In genomic region chr9:38066907-38067610, GRCh38 we compare ENCODE assay signal across 8 cellular contexts. TPM values are rescaled to one million over a fixed set of nuclear protein-coding genes. Genes with fewer than 3 reads are reported as not detected.
DNase-seq lines count a peak whose midpoint lies in the region; ATAC-seq and TF ChIP-seq lines count a peak whose summit lies in the region.

No MANE protein-coding gene starts in this region.

- H3K27me3 ChIP-seq in fibroblast of lung (ENCODE audit: control insufficient read depth, insufficient read depth, low read length), result no peaks in the 10 kb centered on the region
- no peaks in the 10 kb centered on the region for H3K27me3 ChIP-seq in neural cell (ENCODE audit: insufficient read depth, low read depth, low read length)

- no peaks in the 10 kb centered on the region for H3K9me3 ChIP-seq in fibroblast of lung (ENCODE audit: control insufficient read depth, insufficient read depth, low read depth, low read length)
- no peaks in the 10 kb centered on the region for H3K9me3 ChIP-seq in neural cell (ENCODE audit: low read length)

- H3K36me3 ChIP-seq in fibroblast of lung (ENCODE audit: control insufficient read depth, insufficient read depth, low read length), result no peaks in the 10 kb centered on the region
- H3K36me3 ChIP-seq in neural cell (ENCODE audit: insufficient read depth, low read length), result no peaks in the 10 kb centered on the region

- peaks cover 2% of the 10 kb centered on the region for H3F3A ChIP-seq in neural cell (ENCODE audit: insufficient read depth, low read length, poor library complexity, severe bottlenecking)

- peaks cover 2% of the 10 kb centered on the region for H4K20me1 ChIP-seq in fibroblast of lung (ENCODE audit: control insufficient read depth, extremely low read depth, insufficient read depth, low read length)
- H4K20me1 ChIP-seq in neural cell (ENCODE audit: insufficient read depth), result peaks cover 5% of the 10 kb centered on the region

- no peak overlapping the region for H2AFZ ChIP-seq in fibroblast of lung (ENCODE audit: low read length)
- H2AFZ ChIP-seq in neural cell (ENCODE audit: low read depth, low read length), result no peak overlapping the region

- H3K4me3 ChIP-seq in fibroblast of lung (replicated peaks in 1 of 4; ENCODE audit: control extremely low read depth in 1 of 4, insufficient read depth in 1 of 4, low read depth in 3 of 4, low read length in 4 of 4), result peak overlapping the region; percentile 59 to 88 (median 76)
- H3K4me3 ChIP-seq in neural cell (ENCODE audit: low read length), result peak overlapping the region; percentile 97

- peaks cover 14% of the 10 kb centered on the region for H3K4me1 Mint-ChIP-seq in activated CD8-positive, alpha-beta memory T cell treated with anti-CD3 and anti-CD28 coated beads, Interleukin-2, amount 10 ng/mL, durations not matched to agents 7 days and 5 days

- peak; percentile 35 for DNase-seq in activated CD4-positive, CD25-positive, alpha-beta regulatory T cell treated with anti-CD3 and anti-CD28 coated beads, Interleukin-2, amount 50 U/mL, for 72 hours
- no peak for DNase-seq in activated CD8-positive, alpha-beta memory T cell treated with anti-CD3 and anti-CD28 coated beads, Interleukin-2, amount 10 ng/mL, durations not matched to agents 7 days and 5 days
- DNase-seq in fibroblast of lung (ENCODE audit: low read depth in 2 of 2) (peak; percentile 34 to 46), NCI-H446 (lab: John Stamatoyannopoulos, UW) (no peak), HuH-7.5 (ENCODE audit: low spot score) (no peak)

- no peaks in the 10 kb centered on the region for H3K9me3 Mint-ChIP-seq in activated CD8-positive, alpha-beta memory T cell treated with anti-CD3 and anti-CD28 coated beads, Interleukin-2, amount 10 ng/mL, durations not matched to agents 7 days and 5 days (ENCODE audit: low read depth)

- peak overlapping the region; percentile 63 for H3K4me3 Mint-ChIP-seq in activated CD8-positive, alpha-beta memory T cell treated with anti-CD3 and anti-CD28 coated beads, Interleukin-2, amount 10 ng/mL, durations not matched to agents 7 days and 5 days

- peaks cover 19% of the 10 kb centered on the region for H3K4me1 ChIP-seq in fibroblast of lung (ENCODE audit: control insufficient read depth, extremely low read depth, insufficient read depth, low read length)

- H3K9me2 ChIP-seq in neural cell (ENCODE audit: insufficient read depth, low read length), result no peaks in the 10 kb centered on the region

- no peaks in the 10 kb centered on the region for H3K36me3 Mint-ChIP-seq in activated CD8-positive, alpha-beta memory T cell treated with anti-CD3 and anti-CD28 coated beads, Interleukin-2, amount 10 ng/mL, durations not matched to agents 7 days and 5 days

- peaks cover 35% of the 10 kb centered on the region for H3K27me3 Mint-ChIP-seq in activated CD8-positive, alpha-beta memory T cell treated with anti-CD3 and anti-CD28 coated beads, Interleukin-2, amount 10 ng/mL, durations not matched to agents 7 days and 5 days

- H3K9ac ChIP-seq in fibroblast of lung (ENCODE audit: insufficient read depth, low read length) (peak overlapping the region; percentile 87), neural cell (ENCODE audit: low read length) (peak overlapping the region; percentile 86)

- H3K27ac Mint-ChIP-seq in activated CD8-positive, alpha-beta memory T cell treated with anti-CD3 and anti-CD28 coated beads, Interleukin-2, amount 10 ng/mL, durations not matched to agents 7 days and 5 days, result no peak overlapping the region

- ATAC-seq in activated CD4-positive, CD25-positive, alpha-beta regulatory T cell treated with anti-CD3 and anti-CD28 coated beads, Interleukin-2, amount 50 U/mL, for 24 hours, result no peak
- ATAC-seq in activated CD8-positive, alpha-beta memory T cell treated with anti-CD3 and anti-CD28 coated beads, Interleukin-2, amount 10 ng/mL, durations not matched to agents 7 days and 5 days, result no peak
- no peak for ATAC-seq in HG03135 (IDR thresholded peaks at IDR 0.05; ENCODE audit: unreplicated experiment)

- TF ChIP-seq CTCF in fibroblast of lung (conservative IDR thresholded peaks at IDR 0.05 in 1 of 2, IDR thresholded peaks at IDR 0.05 in 1 of 2; ENCODE audit: low read depth in 1 of 2, low read length in 2 of 2) (no peak), neural cell (IDR thresholded peaks at IDR 0.05; ENCODE audit: poor library complexity, severe bottlenecking) (no peak)

- H3K4me2 ChIP-seq in fibroblast of lung (ENCODE audit: extremely low read depth, insufficient read depth, low read length) (peak overlapping the region; percentile 33), neural cell (ENCODE audit: low read length) (peak overlapping the region; percentile 97)

- CTCF ChIA-PET in activated CD8-positive, alpha-beta memory T cell treated with anti-CD3 and anti-CD28 coated beads, Interleukin-2, amount 10 ng/mL, durations not matched to agents 7 days and 5 days (lab: Charles Lee), result interaction anchor here (0.6 to 1.6 kb wide), 2 partner anchors 13 to 153 kb away, joined by 3 read pairs; no protein-coding TSS in a partner anchor

- no peak for TF ChIP-seq EP300 in neural cell (conservative IDR thresholded peaks at IDR 0.05; ENCODE audit: poor library complexity, severe bottlenecking)

- TF ChIP-seq RAD21 in neural cell (conservative IDR thresholded peaks at IDR 0.05), result no peak

- H3K79me2 ChIP-seq in fibroblast of lung (ENCODE audit: control insufficient read depth, insufficient read depth, low read length) (peaks cover 66% of the 10 kb centered on the region), neural cell (replicated peaks; ENCODE audit: insufficient read depth, low read length) (peaks cover 64% of the 10 kb centered on the region)

- peak overlapping the region; percentile 79 for H3K27ac ChIP-seq in fibroblast of lung (ENCODE audit: insufficient read depth, low read length)
- peak overlapping the region; percentile 59 for H3K27ac ChIP-seq in neural cell (ENCODE audit: low read length)

TF ChIP-seq in neural cell, 6 proteins besides CTCF, POLR2A, EP300 and RAD21:
- peak; percentile 47 for TF ChIP-seq MXI1 (conservative IDR thresholded peaks at IDR 0.05; ENCODE audit: poor library complexity, severe bottlenecking)
- TF ChIP-seq EZH2 (IDR thresholded peaks at IDR 0.05; ENCODE audit: borderline replicate concordance, insufficient read depth, low read length, poor library complexity, severe bottlenecking), result no peak
- no peak for TF ChIP-seq SMC3 (conservative IDR thresholded peaks at IDR 0.05; ENCODE audit: poor library complexity)
TF ChIP-seq in neural cell: peak in this region for 1.

RNA-seq across cellular contexts. Expression of gene SHB, which starts 2.0 kb away (rescaled TPM):
- 1 to 10 TPM in 1 of 2 experiments, under 1 TPM in 1; 0.23 to 1.1 TPM for total RNA-seq in activated CD8-positive, alpha-beta memory T cell treated with anti-CD3 and anti-CD28 coated beads, Interleukin-2, amount 10 ng/mL, durations not matched to agents 7 days and 5 days
- total RNA-seq in fibroblast of lung, result 12.6 and 13.9 TPM in 2 replicates
- polyA plus RNA-seq in fibroblast of lung (9.9 and 16.9 TPM in 2 replicates), neural cell (17.5 and 19.4 TPM in 2 replicates)
- polyA plus RNA-seq in fibroblast of lung (2012), result 13.0 and 21.1 TPM in 2 replicates
- polyA minus RNA-seq in fibroblast of lung (ENCODE audit: low replicate concordance) (16.5 and 24.5 TPM in 2 replicates), neural cell (38.4 and 43.1 TPM in 2 replicates)

Comparison
In these comparisons a context has a peak if more than half of its experiments do, and no peak if none do; other contexts are left out.
1. DNase-seq: peak in activated CD4-positive, CD25-positive, alpha-beta regulatory T cell treated with anti-CD3 and anti-CD28 coated beads, Interleukin-2, amount 50 U/mL, for 72 hours (single experiment) and fibroblast of lung (2 of 2); none in activated CD8-positive, alpha-beta memory T cell treated with anti-CD3 and anti-CD28 coated beads, Interleukin-2, amount 10 ng/mL, durations not matched to agents 7 days and 5 days (single experiment), NCI-H446 (0 of 2) and HuH-7.5 (single experiment).